13 cellular contexts compared by ENCODE assay signal in the genomic region with DNA sequence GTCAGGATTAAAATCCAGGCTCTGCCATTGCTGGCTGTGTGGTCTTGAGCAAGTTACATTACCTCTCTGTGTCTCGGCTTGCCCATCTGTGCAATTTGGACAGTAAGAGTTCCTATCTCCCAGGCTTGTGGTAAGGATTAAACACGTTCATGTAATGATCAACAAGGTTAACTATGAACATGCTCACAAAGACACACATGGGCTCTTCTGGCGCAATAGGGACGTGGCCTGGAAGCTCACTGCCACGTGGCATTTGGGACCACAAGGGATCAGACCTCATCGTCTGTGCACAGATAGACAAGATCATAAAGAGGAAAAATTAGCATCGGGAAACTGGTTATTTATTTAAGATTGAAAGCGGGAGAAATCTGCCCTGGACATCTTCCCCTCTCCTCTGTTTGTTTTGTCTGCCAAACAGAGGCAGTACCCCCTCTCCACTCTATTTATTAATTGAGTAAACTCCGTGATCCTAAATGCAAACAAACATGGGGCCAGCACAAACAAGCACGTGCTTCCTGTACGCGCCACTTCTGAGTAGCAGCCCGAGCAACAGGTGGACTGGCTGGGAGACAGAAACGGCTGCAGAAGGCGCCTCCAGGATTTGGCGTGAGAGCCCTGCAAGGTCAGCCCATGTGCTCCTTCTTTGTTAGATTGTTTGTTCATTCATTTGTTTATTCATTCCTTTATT.
DNase-seq lines count a peak whose midpoint lies in the region; ATAC-seq, FAIRE-seq and TF ChIP-seq lines count a peak whose summit lies in the region.
"Had no signal": no experiment of that assay in that cellular context is flagged by ENCODE, and none has a peak within 500 bp of the region (broad histone marks: within the 10 kb centered on the region; RNA-seq: fewer than 3 reads in every experiment).

No MANE protein-coding gene starts in this region.

- POLR2A ChIA-PET in A549 (lab: Yijun Ruan, JAX), result no interaction called here

- H3K9me3 ChIP-seq in A549 (no peaks in the 10 kb centered on the region), T-helper 17 cell (ENCODE audit: control insufficient read depth, low read length, poor library complexity, severe bottlenecking) (no peaks in the 10 kb centered on the region), ovary (no peaks in the 10 kb centered on the region)
- H3K9me3 ChIP-seq: gastroesophageal sphincter had no signal

- peak overlapping the region; percentile 37 for H3K27ac Mint-ChIP-seq in T-helper 17 cell

- 4% methylated on average over 16 of the region's 16 CpGs for WGBS in A549 (ENCODE audit: missing lambda C conversion rate)
- 22 to 36% (median 30%) methylated on average over 16 of the region's 16 CpGs for WGBS in ovary, 3 donors

- H3K36me3 Mint-ChIP-seq in T-helper 17 cell (ENCODE audit: low read depth), result no peaks in the 10 kb centered on the region

- ATAC-seq in A549 (no peak), T-helper 17 cell (no peak)
- ATAC-seq: gastroesophageal sphincter had no signal

- TF ChIP-seq EP300 in A549 (IDR thresholded peaks at IDR 0.05) (no peak), ovary (IDR thresholded peaks at IDR 0.05) (no peak)

- no peak for FAIRE-seq in A549 (lab: Jason Lieb, UNC)

- H3K4me3 ChIP-seq in A549 (no peak overlapping the region), ovary (no peak overlapping the region)
- H3K4me3 ChIP-seq: gastroesophageal sphincter had no signal

- TF ChIP-seq POLR2A in A549 (IDR thresholded peaks at IDR 0.05; ENCODE audit: low read length) (no peak), ovary (IDR thresholded peaks at IDR 0.05) (no peak)

- H3K4me1 Mint-ChIP-seq in T-helper 17 cell, result peaks cover 39% of the 10 kb centered on the region

- no peak overlapping the region for H3K27ac ChIP-seq in A549
- H3K27ac ChIP-seq in ovary, result no peak overlapping the region
- H3K27ac ChIP-seq: gastroesophageal sphincter, WERI-Rb-1 had no signal

- TF ChIP-seq CTCF in A549 (IDR thresholded peaks at IDR 0.05) (no peak), ovary (IDR thresholded peaks at IDR 0.05) (no peak)

- TF ChIP-seq RAD21 in A549 (conservative IDR thresholded peaks at IDR 0.05 in 1 of 2, IDR thresholded peaks at IDR 0.05 in 1 of 2), result no peak

- intact Hi-C loops in ovary (cut with DNase I), result loop anchor here in 3 of 4 donors (10.0 kb wide), 1 partner anchor 1842 kb away; no protein-coding TSS in a partner anchor

- H3K27me3 ChIP-seq in ovary, result no peaks in the 10 kb centered on the region

- H3K36me3 ChIP-seq in ovary, result no peaks in the 10 kb centered on the region
- H3K36me3 ChIP-seq: gastroesophageal sphincter, WERI-Rb-1 had no signal

- H3K4me2 ChIP-seq in A549, result 0 out of 3 replicates have a peak overlapping the region, but pooled peaks have one; percentile 5

- H3K4me3 Mint-ChIP-seq in T-helper 17 cell, result no peak overlapping the region

- H3K4me1 ChIP-seq in A549, result no peaks in the 10 kb centered on the region
- H3K4me1 ChIP-seq in ovary (ENCODE audit: insufficient read depth), result no peaks in the 10 kb centered on the region

- CTCF ChIA-PET in A549 (lab: Yijun Ruan, JAX), result no interaction called here

- DNase-seq in A549 (ENCODE audit: low read depth in 1 of 2, low spot score in 1 of 2) (peak in 1 of 2 experiments; percentile 17), COLO668 (lab: John Stamatoyannopoulos, UW; ENCODE audit: unreplicated experiment) (peak; percentile 81), NCI-H1417 treated with DMSO at 0.1 percent for 48 hours (lab: John Stamatoyannopoulos, UW) (peak; percentile 93), T-helper 17 cell (no peak), glomerular visceral epithelial cell (ENCODE audit: extremely low spot score) (no peak), ovary (no peak), GM19238 (ENCODE audit: insufficient read length, low spot score) (no peak)
- no peak for DNase-seq in effector CD8-positive, alpha-beta T cell (lab: John Stamatoyannopoulos, UW)
- DNase-seq: amygdala, NCI-H2227 treated with DMSO at 0.1 percent for 48 hours, OCI-M1, WERI-Rb-1 had no signal

- H3K27me3 Mint-ChIP-seq in T-helper 17 cell, result peaks cover 5% of the 10 kb centered on the region

TF ChIP-seq in A549, 52 proteins besides CTCF, POLR2A, EP300 and RAD21:
- TF ChIP-seq BCL3 (IDR thresholded peaks at IDR 0.05), result no peak
- TF ChIP-seq, protein P1, sequence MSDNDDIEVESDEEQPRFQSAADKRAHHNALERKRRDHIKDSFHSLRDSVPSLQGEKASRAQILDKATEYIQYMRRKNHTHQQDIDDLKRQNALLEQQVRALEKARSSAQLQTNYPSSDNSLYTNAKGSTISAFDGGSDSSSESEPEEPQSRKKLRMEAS (IDR thresholded peaks at IDR 0.05), result peak; percentile 44
- TF ChIP-seq NR3C1 (IDR thresholded peaks at IDR 0.05), result no peak
- TF ChIP-seq TFCP2L1 (CRISPR knock-in tag; IDR thresholded peaks at IDR 0.05), result no peak
- TF ChIP-seq, protein P2, sequence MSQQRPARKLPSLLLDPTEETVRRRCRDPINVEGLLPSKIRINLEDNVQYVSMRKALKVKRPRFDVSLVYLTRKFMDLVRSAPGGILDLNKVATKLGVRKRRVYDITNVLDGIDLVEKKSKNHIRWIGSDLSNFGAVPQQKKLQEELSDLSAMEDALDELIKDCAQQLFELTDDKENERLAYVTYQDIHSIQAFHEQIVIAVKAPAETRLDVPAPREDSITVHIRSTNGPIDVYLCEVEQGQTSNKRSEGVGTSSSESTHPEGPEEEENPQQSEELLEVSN (IDR thresholded peaks at IDR 0.05; ENCODE audit: borderline replicate concordance, low read depth), result peak; percentile 68; the same call in 1 of the 2 replicates
- TF ChIP-seq GATA3 (IDR thresholded peaks at IDR 0.05; ENCODE audit: borderline replicate concordance), result peak; percentile 46; the same call in 1 of the 2 replicates

Comparison
In these comparisons a context has a peak if more than half of its experiments do, and no peak if none do; other contexts are left out.
1. DNase-seq: peak in COLO668 (single experiment) and NCI-H1417 treated with DMSO at 0.1 percent for 48 hours (single experiment); none in T-helper 17 cell (0 of 3), glomerular visceral epithelial cell (single experiment), effector CD8-positive, alpha-beta T cell (single experiment), ovary (0 of 5) and GM19238 (single experiment).